1 cellular context compared by ENCODE assay signal in genomic region chr11:95545116-95545875, GRCh38.
TF ChIP-seq lines count a peak whose summit lies in the region.

No MANE protein-coding gene starts in this region.

TF ChIP-seq in H1, 55 proteins besides CTCF, POLR2A, EP300 and RAD21 (continued from another document):
- no peak for TF ChIP-seq CHD7 (IDR thresholded peaks at IDR 0.05; ENCODE audit: insufficient replicate concordance, low read length)
TF ChIP-seq in H1: peak in this region for 0.
